In the genomic region with DNA sequence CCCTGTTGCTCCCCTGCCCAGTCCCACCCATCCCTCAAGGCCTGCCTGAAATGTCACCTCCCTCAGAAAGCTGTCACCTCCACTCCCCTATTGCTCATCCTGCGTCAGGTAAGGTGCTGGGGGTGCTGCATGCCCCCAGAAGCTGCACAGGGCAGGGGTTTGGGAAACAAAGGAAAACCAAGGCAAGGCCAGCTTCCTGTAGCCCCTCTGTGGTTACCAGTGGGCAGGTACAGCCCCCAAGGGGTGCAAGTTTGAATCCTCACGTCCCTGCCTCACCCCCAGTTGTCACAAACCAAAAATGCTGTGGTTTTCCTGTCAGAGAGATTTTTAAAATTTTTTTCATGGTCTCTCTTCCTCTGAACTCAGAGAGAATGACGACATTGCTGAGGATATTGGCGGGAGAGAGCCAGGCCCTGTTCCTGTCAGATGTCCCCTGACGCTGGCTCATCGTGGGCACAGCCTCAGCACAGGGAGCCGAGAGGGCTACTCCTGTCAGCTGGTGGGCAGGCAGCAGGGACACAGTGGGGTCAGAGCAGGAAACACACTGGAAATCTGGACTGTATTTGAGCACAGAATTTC, we compare ENCODE assay signal across 8 cellular contexts. TPM values are rescaled to one million over a fixed set of nuclear protein-coding genes. Genes with fewer than 3 reads are reported as not detected.
DNase-seq lines count a peak whose midpoint lies in the region; ATAC-seq and FAIRE-seq lines count a peak whose summit lies in the region.

No MANE protein-coding gene starts in this region.

- peak; percentile 86 for DNase-seq in AG20443 (ENCODE audit: low spot score)
- peak; percentile 62 for DNase-seq in HTR-8/SVneo (ENCODE audit: insufficient read length, low spot score)
- DNase-seq in activated T-cell treated with anti-CD3 and anti-CD28 coated beads, Interleukin-2, amount 50 U/mL, for 24 hours: peak; percentile 71
- peak; percentile 76 to 78 (median 76) for DNase-seq in immature natural killer cell

- H3K4me3 Mint-ChIP-seq in activated T-cell treated with anti-CD3 and anti-CD28 coated beads, Interleukin-2, amount 50 U/mL, for 24 hours: peak overlapping the region; percentile 45
- peak overlapping the region; percentile 74 to 88 (median 79) for H3K4me3 Mint-ChIP-seq in immature natural killer cell

- no peaks in the 10 kb centered on the region for H3K9me3 Mint-ChIP-seq in activated T-cell treated with anti-CD3 and anti-CD28 coated beads, Interleukin-2, amount 50 U/mL, for 24 hours
- no peaks in the 10 kb centered on the region for H3K9me3 Mint-ChIP-seq in immature natural killer cell

- peaks cover 88% of the 10 kb centered on the region for H3K36me3 Mint-ChIP-seq in activated T-cell treated with anti-CD3 and anti-CD28 coated beads, Interleukin-2, amount 50 U/mL, for 24 hours (ENCODE audit: low read depth)
- peaks cover 0 to 17% (median 6%) of the 10 kb centered on the region in 3 donors for H3K36me3 Mint-ChIP-seq in immature natural killer cell

- H3K4me1 Mint-ChIP-seq in activated T-cell treated with anti-CD3 and anti-CD28 coated beads, Interleukin-2, amount 50 U/mL, for 24 hours (ENCODE audit: low read depth): peaks cover 79% of the 10 kb centered on the region
- peaks cover 83 to 86% of the 10 kb centered on the region in 2 donors for H3K4me1 Mint-ChIP-seq in immature natural killer cell

- FAIRE-seq in HTR-8/SVneo (lab: Jason Lieb, UNC): peak; percentile 54

- no peaks in the 10 kb centered on the region for H3K27me3 Mint-ChIP-seq in activated T-cell treated with anti-CD3 and anti-CD28 coated beads, Interleukin-2, amount 50 U/mL, for 24 hours
- peaks cover 0 to 11% (median 7%) of the 10 kb centered on the region in 3 donors for H3K27me3 Mint-ChIP-seq in immature natural killer cell (ENCODE audit: low read depth in 3 of 3)

- ATAC-seq in HG03175 (IDR thresholded peaks at IDR 0.05; ENCODE audit: unreplicated experiment): no peak
- ATAC-seq in GM21576 (IDR thresholded peaks at IDR 0.05; ENCODE audit: unreplicated experiment): no peak
- ATAC-seq in HG03521 (IDR thresholded peaks at IDR 0.05; ENCODE audit: unreplicated experiment): no peak
- ATAC-seq in HG02938 (IDR thresholded peaks at IDR 0.05; ENCODE audit: unreplicated experiment): no peak

- peak overlapping the region; percentile 95 for H3K27ac Mint-ChIP-seq in activated T-cell treated with anti-CD3 and anti-CD28 coated beads, Interleukin-2, amount 50 U/mL, for 24 hours
- peak overlapping the region; percentile 93 to 100 (median 98) for H3K27ac Mint-ChIP-seq in immature natural killer cell

RNA-seq across cellular contexts. Expression of gene PSTPIP1, which starts 27.0 kb away (rescaled TPM):
- 100 to 1,000 TPM in 1 of 3 donors, 10 to 100 TPM in 2; 84.4 to 127 (median 99.3) TPM for polyA plus RNA-seq in immature natural killer cell

RNA-seq across cellular contexts. Expression of gene TSPAN3, which starts 49.0 kb away (rescaled TPM):
- 100 to 1,000 TPM in 2 of 3 donors, 10 to 100 TPM in 1; 96.3 to 145 (median 105) TPM for polyA plus RNA-seq in immature natural killer cell
